ENCODE assay signal across 34 cellular contexts in the genomic region with DNA sequence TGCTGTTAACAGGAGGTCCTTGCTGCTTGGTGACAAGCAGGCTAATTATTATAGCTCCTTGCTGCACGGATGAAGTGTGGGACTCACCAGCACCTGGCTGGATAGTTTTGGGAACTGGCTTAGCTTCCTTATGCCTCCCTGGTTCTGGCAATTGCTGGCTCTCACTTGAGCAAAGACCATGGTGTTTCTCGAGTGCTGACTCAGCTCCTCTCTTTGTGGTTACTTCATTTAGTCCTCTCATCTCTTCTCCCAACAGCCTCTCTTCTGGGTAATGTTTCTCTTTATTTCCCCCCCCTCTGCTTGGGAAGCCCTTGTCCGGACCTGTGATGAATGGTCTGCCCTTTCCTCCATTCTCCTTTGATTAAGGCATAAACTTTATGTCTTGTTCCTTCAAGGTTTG.
"Had no signal": no experiment of that assay in that cellular context is flagged by ENCODE, and none has a peak within 500 bp of the region (broad histone marks: within the 10 kb centered on the region; RNA-seq: fewer than 3 reads in every experiment).

No MANE protein-coding gene starts in this region.

- H3K36me3 ChIP-seq: adrenal gland, breast epithelium had no signal

- H3K27me3 Mint-ChIP-seq: activated B cell treated with CpG ODN at 0.5 μM for 24 hours; activated CD4-positive, alpha-beta memory T cell treated with anti-CD3 and anti-CD28 coated beads for 36 hours had no signal

- ATAC-seq: activated naive CD4-positive, alpha-beta T cell treated with anti-CD3 and anti-CD28 coated beads, Interleukin-2, amount 50 U/mL, for 72 hours; activated T-cell treated with anti-CD3 and anti-CD28 coated beads, Interleukin-2, amount 50 U/mL, for 4 hours; body of pancreas; Right ventricle myocardium inferior; SK-N-SH treated with all-trans-retinoic acid at 6 μM for 48 hours had no signal

- H3K36me3 Mint-ChIP-seq: activated CD4-positive, alpha-beta memory T cell treated with anti-CD3 and anti-CD28 coated beads for 36 hours; activated naive CD4-positive, alpha-beta T cell treated with anti-CD3 and anti-CD28 coated beads, Interleukin-2, amount 50 U/mL, for 72 hours had no signal

- H3K4me1 ChIP-seq: adrenal gland, body of pancreas, breast epithelium had no signal

- H3K9me3 Mint-ChIP-seq: activated B cell treated with CpG ODN at 0.5 μM for 24 hours; activated CD4-positive, alpha-beta memory T cell treated with anti-CD3 and anti-CD28 coated beads for 36 hours; activated naive CD4-positive, alpha-beta T cell treated with anti-CD3 and anti-CD28 coated beads for 36 hours; activated naive CD4-positive, alpha-beta T cell treated with anti-CD3 and anti-CD28 coated beads, Interleukin-2, amount 50 U/mL, for 72 hours; activated T-cell treated with anti-CD3 and anti-CD28 coated beads, Interleukin-2, amount 50 U/mL, for 4 hours; activated T-helper 1 cell treated with anti-CD3 and anti-CD28 coated beads, Interleukin-12 subunit alpha, Interleukin-12 subunit beta, Interleukin-2, Interleukin-4 antibody, amounts not matched to agents 30 ng/mL and 10 ng/mL and 1 ng/mL, durations not matched to agents 14 hours and 24 hours and 36 hours had no signal

- H3K27me3 ChIP-seq: adrenal gland, body of pancreas had no signal

- H3K4me3 Mint-ChIP-seq: activated B cell treated with CpG ODN at 0.5 μM for 24 hours; activated CD4-positive, alpha-beta memory T cell treated with anti-CD3 and anti-CD28 coated beads for 36 hours; activated naive CD4-positive, alpha-beta T cell treated with anti-CD3 and anti-CD28 coated beads for 36 hours; activated T-cell treated with anti-CD3 and anti-CD28 coated beads, Interleukin-2, amount 50 U/mL, for 4 hours; activated T-helper 1 cell treated with anti-CD3 and anti-CD28 coated beads, Interleukin-12 subunit alpha, Interleukin-12 subunit beta, Interleukin-2, Interleukin-4 antibody, amounts not matched to agents 30 ng/mL and 10 ng/mL and 1 ng/mL, durations not matched to agents 14 hours and 24 hours and 36 hours had no signal

- H3K27ac Mint-ChIP-seq: activated B cell treated with CpG ODN at 0.5 μM for 24 hours; activated CD4-positive, alpha-beta memory T cell treated with anti-CD3 and anti-CD28 coated beads for 36 hours; activated naive CD4-positive, alpha-beta T cell treated with anti-CD3 and anti-CD28 coated beads for 36 hours; activated naive CD4-positive, alpha-beta T cell treated with anti-CD3 and anti-CD28 coated beads, Interleukin-2, amount 50 U/mL, for 72 hours; activated T-helper 1 cell treated with anti-CD3 and anti-CD28 coated beads, Interleukin-12 subunit alpha, Interleukin-12 subunit beta, Interleukin-2, Interleukin-4 antibody, amounts not matched to agents 30 ng/mL and 10 ng/mL and 1 ng/mL, durations not matched to agents 14 hours and 24 hours and 36 hours had no signal

- DNase-seq: activated B cell treated with CpG ODN at 0.5 μM for 24 hours; activated CD4-positive, alpha-beta memory T cell treated with anti-CD3 and anti-CD28 coated beads for 36 hours; activated CD4-positive, alpha-beta T cell treated with anti-CD3 and anti-CD28 coated beads for 4 hours; activated CD4-positive, alpha-beta T cell treated with anti-CD3 and anti-CD28 coated beads, Interleukin-2, amount 50 U/mL, for 1 hour; activated CD4-positive, CD25-positive, alpha-beta regulatory T cell treated with anti-CD3 and anti-CD28 coated beads, Interleukin-2, amount 50 U/mL, for 72 hours; activated CD8-positive, alpha-beta memory T cell treated with anti-CD3 and anti-CD28 coated beads, Interleukin-2, amount 50 U/mL, for 4 hours; activated gamma-delta T cell treated with Interleukin-2 at 50 U/mL for 16 hours; activated naive CD4-positive, alpha-beta T cell treated with anti-CD3 and anti-CD28 coated beads for 36 hours; activated T-cell treated with anti-CD3 and anti-CD28 coated beads for 4 hours; activated T-cell treated with anti-CD3 and anti-CD28 coated beads, Interleukin-2, amount 50 U/mL, for 4 hours; adrenal gland; body of pancreas; MM.1S; MV-4-11; NCI-H1092; NCI-H1436 treated with DMSO at 0.1 percent for 48 hours; NCI-H187 treated with DMSO at 0.1 percent for 48 hours; NCI-H2081 treated with DMSO at 0.1 percent for 48 hours; NCI-H510A; NCI-H748 treated with DMSO at 0.1 percent for 48 hours; SIG-M5; SW 1271; T-helper 1 cell; T-helper 2 cell; T-helper 9 cell had no signal

- H3K4me3 ChIP-seq: adrenal gland, body of pancreas, breast epithelium, coronary artery had no signal

- FAIRE-seq: RCC 7860 had no signal

- H3K9me3 ChIP-seq: adrenal gland, body of pancreas, breast epithelium had no signal

- H3K27ac ChIP-seq: adrenal gland, body of pancreas, breast epithelium, coronary artery, RWPE1, VCaP had no signal

- H3K4me1 Mint-ChIP-seq: activated B cell treated with CpG ODN at 0.5 μM for 24 hours had no signal
